ENCODE assay signal across 28 cellular contexts in genomic region chr2:47260971-47261370, GRCh38.
"Had no signal": no experiment of that assay in that cellular context is flagged by ENCODE, and none has a peak within 500 bp of the region (broad histone marks: within the 10 kb centered on the region; RNA-seq: fewer than 3 reads in every experiment).

No MANE protein-coding gene starts in this region.

- H3K27me3 Mint-ChIP-seq: naive thymus-derived CD4-positive, alpha-beta T cell; stimulated activated naive B cell treated with anti-CD40 and anti-IgM and Interleukin-4, amounts not matched to agents 10 μg/mL and 1 μg/mL and 100 μg/mL, for 72 hours had no signal

- DNase-seq: hippocampal formation; left ventricle myocardium inferior; mesendoderm; mucosa of descending colon; naive thymus-derived CD4-positive, alpha-beta T cell; nucleus accumbens; pancreas; posterior cingulate gyrus; retina; right cardiac atrium; stimulated activated CD4-positive, alpha-beta T cell treated with anti-CD3 and anti-CD28 coated beads, Interleukin-12 subunit alpha, Interleukin-12 subunit beta, amount 100 ng/mL, for 4 hours; stimulated activated CD4-positive, alpha-beta T cell treated with anti-CD3 and anti-CD28 coated beads, Interleukin-15, amount 100 ng/mL, for 24 hours; stimulated activated CD4-positive, alpha-beta T cell treated with anti-CD3 and anti-CD28 coated beads, Interleukin-2, amount 100 ng/mL, for 24 hours; stimulated activated CD4-positive, alpha-beta T cell treated with anti-CD3 and anti-CD28 coated beads, Interleukin-4, amount 100 ng/mL, for 1 hour; stimulated activated naive B cell treated with anti-CD40 and anti-IgM and Interleukin-4, amounts not matched to agents 10 μg/mL and 1 μg/mL and 100 μg/mL, for 72 hours; stimulated activated naive CD8-positive, alpha-beta T cell treated with anti-CD3 and anti-CD28 coated beads, Interleukin-15, Interleukin-2, amounts not matched to agents 100 U/mL and 50 U/mL, for 24 hours; stomach; tibial artery; uterus had no signal

- H3K4me1 ChIP-seq: left ventricle myocardium inferior, pancreas, suprapubic skin, tibial artery, uterus had no signal

- ATAC-seq: naive thymus-derived CD4-positive, alpha-beta T cell; natural killer cell treated with Interleukin-12 subunit alpha and Interleukin-12 subunit beta and Interleukin-15 and Interleukin-18, amount 100 ng/mL, for 72 hours; pancreas; right cardiac atrium; sciatic nerve; stimulated activated naive B cell treated with anti-CD40 and anti-IgM and Interleukin-4, amounts not matched to agents 10 μg/mL and 1 μg/mL and 100 μg/mL, for 72 hours; stimulated activated naive CD8-positive, alpha-beta T cell treated with anti-CD3 and anti-CD28 coated beads, Interleukin-15, Interleukin-2, amounts not matched to agents 100 U/mL and 50 U/mL, for 24 hours had no signal

- H3K9me3 ChIP-seq: left ventricle myocardium inferior, mucosa of descending colon, pancreas, prostate gland, stomach, suprapubic skin, thoracic aorta, tibial artery, uterus had no signal

- H3K36me3 Mint-ChIP-seq: mesothelial cell of epicardium; naive thymus-derived CD4-positive, alpha-beta T cell; natural killer cell treated with Interleukin-12 subunit alpha and Interleukin-12 subunit beta and Interleukin-15 and Interleukin-18, amount 100 ng/mL, for 72 hours; type B pancreatic cell had no signal

- H3K27ac ChIP-seq: left ventricle myocardium inferior, pancreas, prostate gland, skin epidermis, stomach, suprapubic skin, thoracic aorta, tibial artery, uterus had no signal

- H3K9me3 Mint-ChIP-seq: mesothelial cell of epicardium; naive thymus-derived CD4-positive, alpha-beta T cell; natural killer cell treated with Interleukin-12 subunit alpha and Interleukin-12 subunit beta and Interleukin-15 and Interleukin-18, amount 100 ng/mL, for 72 hours; type B pancreatic cell had no signal

- H3K36me3 ChIP-seq: left ventricle myocardium inferior, pancreas, prostate gland, stomach, suprapubic skin, thoracic aorta, tibial artery, uterus had no signal

- H3K27me3 ChIP-seq: pancreas, stomach, suprapubic skin, tibial artery, uterus had no signal

- H3K4me3 Mint-ChIP-seq: mesothelial cell of epicardium; naive thymus-derived CD4-positive, alpha-beta T cell; natural killer cell treated with Interleukin-12 subunit alpha and Interleukin-12 subunit beta and Interleukin-15 and Interleukin-18, amount 100 ng/mL, for 72 hours; stimulated activated naive B cell treated with anti-CD40 and anti-IgM and Interleukin-4, amounts not matched to agents 10 μg/mL and 1 μg/mL and 100 μg/mL, for 72 hours; type B pancreatic cell had no signal

- H3K4me3 ChIP-seq: left ventricle myocardium inferior, lung, mucosa of descending colon, pancreas, prostate gland, skin epidermis, stomach, suprapubic skin, thoracic aorta, tibial artery, uterus had no signal

- H3K27ac Mint-ChIP-seq: mesothelial cell of epicardium; naive thymus-derived CD4-positive, alpha-beta T cell; natural killer cell treated with Interleukin-12 subunit alpha and Interleukin-12 subunit beta and Interleukin-15 and Interleukin-18, amount 100 ng/mL, for 72 hours; stimulated activated naive B cell treated with anti-CD40 and anti-IgM and Interleukin-4, amounts not matched to agents 10 μg/mL and 1 μg/mL and 100 μg/mL, for 72 hours; type B pancreatic cell had no signal
